Comparison of ENCODE assay signal across 14 cellular contexts in the genomic region with DNA sequence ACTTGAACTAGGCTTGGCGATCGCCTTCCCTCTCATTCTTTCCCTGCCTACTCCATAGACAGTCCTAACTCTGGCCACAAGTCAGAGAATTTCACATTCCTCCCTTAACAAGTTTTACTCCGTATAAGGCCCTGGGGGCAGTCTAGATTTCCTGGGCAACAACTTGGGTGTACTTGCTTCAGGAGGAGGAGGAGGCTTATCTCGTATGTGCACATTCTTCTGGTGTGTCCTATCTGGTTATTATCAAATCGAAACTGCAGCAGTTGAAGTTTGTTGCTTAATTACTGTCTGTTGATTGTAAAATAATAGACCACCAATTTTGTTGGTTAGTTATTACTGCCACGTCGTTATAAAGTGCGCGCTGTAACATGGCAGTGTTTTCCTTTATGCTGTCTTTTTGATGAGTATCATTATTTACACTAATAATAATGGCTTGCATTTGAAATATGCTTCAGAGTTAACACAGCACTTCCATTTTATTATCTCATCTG. TPM values are rescaled to one million over a fixed set of nuclear protein-coding genes. Genes with fewer than 3 reads are reported as not detected.
DNase-seq lines count a peak whose midpoint lies in the region; FAIRE-seq and TF ChIP-seq lines count a peak whose summit lies in the region.
"Had no signal": no experiment of that assay in that cellular context is flagged by ENCODE, and none has a peak within 500 bp of the region (broad histone marks: within the 10 kb centered on the region; RNA-seq: fewer than 3 reads in every experiment).

No MANE protein-coding gene starts in this region.

- intact Hi-C loops in PC-9 (cut with micrococcal nuclease; ENCODE audit: unreplicated experiment) = no loop called here
- intact Hi-C loops in lower leg skin (cut with DNase I; ENCODE audit: low total_unique reads) = no loop called here

- no peaks in the 10 kb centered on the region for H3K9me2 ChIP-seq in PC-9 (ENCODE audit: insufficient read depth)

- no peaks in the 10 kb centered on the region for H3K27me3 Mint-ChIP-seq in mesothelial cell of epicardium (ENCODE audit: low read depth)
- H3K27me3 Mint-ChIP-seq: activated naive CD4-positive, alpha-beta T cell treated with anti-CD3 and anti-CD28 coated beads, Interleukin-2, amount 50 U/mL, for 24 hours had no signal

- no peaks in the 10 kb centered on the region for H3K9me3 Mint-ChIP-seq in mesothelial cell of epicardium
- H3K9me3 Mint-ChIP-seq: activated naive CD4-positive, alpha-beta T cell treated with anti-CD3 and anti-CD28 coated beads, Interleukin-2, amount 50 U/mL, for 24 hours; immature natural killer cell had no signal

- TF ChIP-seq CTCF in PC-9 (conservative IDR thresholded peaks at IDR 0.05) = no peak
- no peak for TF ChIP-seq CTCF in fibroblast of the aortic adventitia (IDR thresholded peaks at IDR 0.05; ENCODE audit: insufficient read depth, low read length)
- no peak for TF ChIP-seq CTCF in mesothelial cell of epicardium (IDR thresholded peaks at IDR 0.05; ENCODE audit: unreplicated experiment)
- no peak for TF ChIP-seq CTCF in GM20000 (IDR thresholded peaks at IDR 0.05; ENCODE audit: extremely low read depth, missing control alignments)
- TF ChIP-seq CTCF in lower leg skin (IDR thresholded peaks at IDR 0.05) = no peak

- 34 to 42% methylated on average over 9 of the region's 9 CpGs for WGBS in lower leg skin, 2 donors

- H3K79me2 ChIP-seq in PC-9 (ENCODE audit: low read depth) = no peaks in the 10 kb centered on the region

- peak overlapping the region; percentile 17 for H3K4me3 Mint-ChIP-seq in mesothelial cell of epicardium
- H3K4me3 Mint-ChIP-seq: activated naive CD4-positive, alpha-beta T cell treated with anti-CD3 and anti-CD28 coated beads, Interleukin-2, amount 50 U/mL, for 24 hours; immature natural killer cell had no signal

- BruUV-seq in PC-9 (replicated peaks; lab: Mats Ljungman, UMichigan) = no TSS peak

- no peak overlapping the region for H3K27ac ChIP-seq in PC-9
- H3K27ac ChIP-seq: gastroesophageal sphincter had no signal

- peaks cover 6% of the 10 kb centered on the region; the same call in 1 of the 2 replicates for H3K27me3 ChIP-seq in PC-9 (ENCODE audit: insufficient read depth, low read depth)
- H3K27me3 ChIP-seq: gastroesophageal sphincter had no signal

- no peaks in the 10 kb centered on the region for H3K36me3 Mint-ChIP-seq in mesothelial cell of epicardium
- H3K36me3 Mint-ChIP-seq: activated naive CD4-positive, alpha-beta T cell treated with anti-CD3 and anti-CD28 coated beads, Interleukin-2, amount 50 U/mL, for 24 hours; immature natural killer cell had no signal

- H3K9me3 ChIP-seq in PC-9 (ENCODE audit: insufficient read depth, low read depth) = no peaks in the 10 kb centered on the region
- H3K9me3 ChIP-seq: gastroesophageal sphincter had no signal

- H3K4me1 Mint-ChIP-seq in mesothelial cell of epicardium = peaks cover 18% of the 10 kb centered on the region
- H3K4me1 Mint-ChIP-seq: activated naive CD4-positive, alpha-beta T cell treated with anti-CD3 and anti-CD28 coated beads, Interleukin-2, amount 50 U/mL, for 24 hours; immature natural killer cell had no signal

- no peaks in the 10 kb centered on the region for H3F3A ChIP-seq in PC-9 (ENCODE audit: insufficient read depth, low read depth)

- H3K36me3 ChIP-seq in PC-9 (ENCODE audit: low read depth) = no peaks in the 10 kb centered on the region
- H3K36me3 ChIP-seq: gastroesophageal sphincter had no signal

- 0 out of 2 replicates have a peak, but pooled peaks cover 5% of the 10 kb centered on the region for H3K4me1 ChIP-seq in PC-9 (replicated peaks; ENCODE audit: insufficient read depth)
- H3K4me1 ChIP-seq: gastroesophageal sphincter had no signal

- TF ChIP-seq POLR2A in lower leg skin (IDR thresholded peaks at IDR 0.05) (no peak), GM12892 (IDR thresholded peaks at IDR 0.05; ENCODE audit: low read depth, low read length) (no peak)

- no peak overlapping the region for H2AFZ ChIP-seq in PC-9

- H4K20me1 ChIP-seq in PC-9 (ENCODE audit: insufficient read depth) = no peaks in the 10 kb centered on the region

- 0 out of 2 replicates have a peak overlapping the region, but pooled peaks have one; percentile 27 for H3K4me2 ChIP-seq in PC-9

- FAIRE-seq in GM12892 (lab: Jason Lieb, UNC) = no peak

- H3K4me3 ChIP-seq in PC-9 (no peak overlapping the region), fibroblast of the aortic adventitia (ENCODE audit: low read depth, low read length) (no peak overlapping the region), lower leg skin (ENCODE audit: low read depth, poor library complexity, severe bottlenecking) (no peak overlapping the region)
- H3K4me3 ChIP-seq: gastroesophageal sphincter had no signal

- DNase-seq in CMK (ENCODE audit: low read depth) (peak; percentile 60), PC-9 (peak in 1 of 2 experiments; percentile 81), fibroblast of the aortic adventitia (ENCODE audit: low read depth) (peak; percentile 8), mesothelial cell of epicardium (ENCODE audit: low spot score in 2 of 2, unreplicated experiment in 2 of 2) (peak in 1 of 2 experiments; percentile 51), GM20000 (ENCODE audit: low spot score) (no peak), lower leg skin (ENCODE audit: low spot score in 2 of 2) (no peak), GM12892 (ENCODE audit: insufficient read length) (no peak)
- DNase-seq in activated CD4-positive, alpha-beta T cell treated with anti-CD3 and anti-CD28 coated beads, Interleukin-2, amount 50 U/mL, for 48 hours = no peak
- DNase-seq: activated CD8-positive, alpha-beta memory T cell treated with anti-CD3 and anti-CD28 coated beads, Interleukin-2, amount 50 U/mL, for 4 hours; immature natural killer cell; Kasumi-1 had no signal

- CTCF ChIA-PET in PC-9 (lab: Charles Lee) = no interaction called here

- peak overlapping the region; percentile 97 for H3K27ac Mint-ChIP-seq in mesothelial cell of epicardium
- H3K27ac Mint-ChIP-seq: activated naive CD4-positive, alpha-beta T cell treated with anti-CD3 and anti-CD28 coated beads, Interleukin-2, amount 50 U/mL, for 24 hours; immature natural killer cell had no signal

- POLR2A ChIA-PET in PC-9 (lab: Charles Lee; ENCODE audit: unreplicated experiment) = no interaction called here

RNA-seq across cellular contexts. Expression of a gene that starts 42.0 kb away (rescaled TPM):
- total RNA-seq in PC-9 (2021) = not detected in 2 replicates
- not detected in 2 replicates for total RNA-seq in fibroblast of the aortic adventitia (ENCODE audit: low replicate concordance)
- total RNA-seq in mesothelial cell of epicardium = 0.87 to 1.4 TPM (median 1.3 TPM) in 3 replicates
- 1 to 10 TPM in 3 of 4 donors, under 1 TPM in 1; 0.42 to 3.3 (median 2.7) TPM for total RNA-seq in lower leg skin
- 12.6 TPM for polyA plus RNA-seq in GM12892 (2012; ENCODE audit: missing spikeins)
- total RNA-seq: A673 had no signal
- polyA plus RNA-seq: immature natural killer cell had no signal

Comparison
In these comparisons a context has a peak if more than half of its experiments do, and no peak if none do; other contexts are left out.
1. DNase-seq: peak in CMK (single experiment) and fibroblast of the aortic adventitia (single experiment); none in GM20000 (single experiment), lower leg skin (0 of 2), GM12892 (single experiment) and activated CD4-positive, alpha-beta T cell treated with anti-CD3 and anti-CD28 coated beads, Interleukin-2, amount 50 U/mL, for 48 hours (0 of 2).